Comparison of ENCODE assay signal across 26 cellular contexts in the genomic region with DNA sequence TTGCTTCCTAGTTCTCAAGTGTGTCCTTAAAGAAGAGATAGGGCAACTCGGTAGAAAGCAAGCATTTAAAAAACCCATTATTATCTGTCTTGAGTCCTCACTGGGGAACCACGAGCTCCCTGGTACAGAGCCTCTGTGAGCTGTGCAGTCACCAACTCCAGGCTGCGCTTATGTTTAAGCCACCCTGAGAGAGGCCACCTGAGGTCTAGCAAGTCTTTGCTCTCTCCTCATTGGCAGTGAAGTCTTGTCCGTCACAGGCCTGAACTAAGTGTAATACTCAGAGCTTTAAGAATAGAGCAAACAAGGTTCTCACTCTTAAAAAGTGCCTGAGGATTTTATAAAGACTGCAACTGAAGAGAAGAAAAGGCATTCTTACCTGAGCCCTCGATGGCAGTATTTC. TPM values are rescaled to one million over a fixed set of nuclear protein-coding genes. Genes with fewer than 3 reads are reported as not detected.
"Had no signal": no experiment of that assay in that cellular context is flagged by ENCODE, and none has a peak within 500 bp of the region (broad histone marks: within the 10 kb centered on the region; RNA-seq: fewer than 3 reads in every experiment).

No MANE protein-coding gene starts in this region.

- DNase-seq: MV-4-11; NCI-H1048; NCI-H1105; NCI-H1436 treated with DMSO at 0.1 percent for 48 hours; NCI-H1694; NCI-H187 treated with DMSO at 0.1 percent for 48 hours; NCI-H2029 treated with DMSO at 0.1 percent for 48 hours; NCI-H2171 treated with DMSO at 0.1 percent for 48 hours; NCI-H345; NCI-H446 treated with DMSO at 0.1 percent for 48 hours; NCI-H510A treated with DMSO at 0.1 percent for 48 hours; NCI-H526; NK-92 treated with Interleukin-12 subunit alpha and Interleukin-12 subunit beta, amount 100 ng/mL, for 24 hours; PC-3; Peyer's patch; Right ventricle myocardium superior; SIG-M5 had no signal

- H3K27ac Mint-ChIP-seq: IgD-negative memory B cell had no signal

- H3K27me3 ChIP-seq: Peyer's patch, SJSA1 had no signal

- H3K27ac ChIP-seq: HL-60, Peyer's patch, SJSA1, SK-N-MC had no signal

- H3K4me3 ChIP-seq: K562, Peyer's patch, SJSA1, SK-N-MC had no signal

- H3K9me3 ChIP-seq: Peyer's patch, SJSA1 had no signal

- H3K9me3 Mint-ChIP-seq: IgD-negative memory B cell had no signal

- ATAC-seq: K562, PC-3 had no signal

- H3K4me3 Mint-ChIP-seq: IgD-negative memory B cell had no signal

- H3K27me3 Mint-ChIP-seq: IgD-negative memory B cell had no signal

RNA-seq across cellular contexts. Expression of gene CLDN20, which starts 3.9 kb away (rescaled TPM):
- total RNA-seq: K562, LHCN-M2, MCF 10A, OCI-LY7, PC-3, Right ventricle myocardium superior, RPMI7951, SJSA1 had no signal
